8 cellular contexts compared by ENCODE assay signal in the genomic region with DNA sequence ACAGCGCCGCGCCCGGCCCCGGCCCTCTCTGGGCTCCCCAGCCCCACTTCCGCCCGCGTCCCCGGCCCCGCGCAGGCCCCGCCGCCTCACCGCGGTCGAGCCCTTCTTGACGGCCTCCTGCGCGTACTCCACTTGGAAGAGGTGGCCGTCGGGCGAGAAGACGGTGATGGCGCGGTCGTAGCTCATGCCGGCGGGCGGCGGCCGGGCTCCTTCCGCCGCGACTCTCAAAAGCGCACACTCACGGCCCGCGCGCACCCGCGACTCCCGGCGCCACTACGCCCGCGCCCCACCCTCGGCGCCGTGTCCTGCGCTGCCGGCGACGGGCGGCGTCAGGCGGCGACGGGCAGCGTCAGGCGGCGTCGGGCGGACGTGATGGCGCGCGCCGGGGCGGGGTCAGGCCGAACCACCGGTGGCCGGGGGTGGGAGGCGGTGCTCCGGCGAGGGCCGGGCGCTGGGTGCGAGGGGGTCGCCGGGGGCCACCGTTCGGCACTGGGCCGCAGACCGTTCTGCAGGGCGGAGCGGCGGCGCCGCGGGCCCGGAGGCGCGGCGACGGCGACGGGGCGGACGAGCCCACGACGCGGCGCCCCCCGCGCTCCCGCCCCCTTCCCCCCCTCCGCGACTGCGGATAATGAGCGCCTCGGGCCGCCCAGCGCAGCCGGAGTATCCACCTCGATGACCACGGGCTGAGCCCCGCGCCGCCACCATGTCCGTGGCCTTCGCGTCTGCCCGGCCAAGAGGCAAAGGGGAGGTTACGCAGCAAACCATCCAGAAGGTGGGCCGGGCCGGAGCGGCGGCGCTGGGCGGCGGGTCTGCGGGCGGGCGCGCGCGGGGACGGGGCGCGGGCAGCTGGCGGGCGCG. TPM values are rescaled to one million over a fixed set of nuclear protein-coding genes. Genes with fewer than 3 reads are reported as not detected.
A peak's percentile ranks its signal among the peaks of the same experiment; 100 is the strongest.
DNase-seq lines count a peak whose midpoint lies in the region; ATAC-seq, FAIRE-seq and TF ChIP-seq lines count a peak whose summit lies in the region.

A gene (minus strand): TSS at position 277 of the 858 bp plus-strand sequence. CDS start 91 bp downstream, at position 186.
A gene with protein sequence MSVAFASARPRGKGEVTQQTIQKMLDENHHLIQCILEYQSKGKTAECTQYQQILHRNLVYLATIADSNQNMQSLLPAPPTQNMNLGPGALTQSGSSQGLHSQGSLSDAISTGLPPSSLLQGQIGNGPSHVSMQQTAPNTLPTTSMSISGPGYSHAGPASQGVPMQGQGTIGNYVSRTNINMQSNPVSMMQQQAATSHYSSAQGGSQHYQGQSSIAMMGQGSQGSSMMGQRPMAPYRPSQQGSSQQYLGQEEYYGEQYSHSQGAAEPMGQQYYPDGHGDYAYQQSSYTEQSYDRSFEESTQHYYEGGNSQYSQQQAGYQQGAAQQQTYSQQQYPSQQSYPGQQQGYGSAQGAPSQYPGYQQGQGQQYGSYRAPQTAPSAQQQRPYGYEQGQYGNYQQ (plus strand): TSS at position 652 of the 858 bp plus-strand sequence. CDS start 52 bp downstream, at position 704.

- peak within 1 kb of the TSS; percentile 85 for H3K4me3 Mint-ChIP-seq in T-helper 2 cell treated with Interferon-gamma antibody and Interleukin-4, amounts not matched to agents 5 μg/mL and 100 μg/mL, for 36 hours
- H3K4me3 Mint-ChIP-seq in astrocyte (ENCODE audit: unreplicated experiment): peak within 1 kb of the TSS; percentile 98

- peak within 1 kb of the TSS; percentile 99 for H3K4me2 ChIP-seq in astrocyte (ENCODE audit: low read length)

- peaks cover 24% of the 10 kb centered on the region for H3K4me1 ChIP-seq in astrocyte (ENCODE audit: insufficient read depth, low read length)

- H3K79me2 ChIP-seq in astrocyte (ENCODE audit: insufficient read depth, low read length): peaks cover 88% of the 10 kb centered on the region

- peak; percentile 75; the same call in 1 of the 2 replicates for TF ChIP-seq POLR2A in GM12892 (IDR thresholded peaks at IDR 0.05; ENCODE audit: low read depth, low read length)

- intact Hi-C loops in sciatic nerve (cut with DNase I): no loop called here

- TF ChIP-seq CTCF in astrocyte (IDR thresholded peaks at IDR 0.05; ENCODE audit: insufficient read depth, low read depth, low read length): no peak

- peak within 1 kb of the TSS; percentile 45 for H2AFZ ChIP-seq in astrocyte (ENCODE audit: low read depth, low read length)

- DNase-seq in GM12892 (ENCODE audit: insufficient read length) (peak; percentile 90), NCI-H1105 (lab: John Stamatoyannopoulos, UW) (peak; percentile 84), astrocyte (ENCODE audit: low read depth) (peak; percentile 76), hypothalamus (lab: John Stamatoyannopoulos, UW) (peak; percentile 33 to 92 (median 76)), sciatic nerve (ENCODE audit: low spot score) (peak; percentile 91), cerebellar nuclear complex (lab: John Stamatoyannopoulos, UW) (no peak)
- DNase-seq in T-helper 2 cell treated with Interferon-gamma antibody and Interleukin-4, amounts not matched to agents 5 μg/mL and 100 μg/mL, for 36 hours (ENCODE audit: low spot score): peak; percentile 88

- H3K27me3 ChIP-seq in astrocyte (ENCODE audit: insufficient read depth, low read length): no peaks in the 10 kb centered on the region

- peak within 1 kb of the TSS; percentile 94 for H3K4me3 ChIP-seq in astrocyte (ENCODE audit: insufficient read depth, low read depth, low read length)

- peaks cover 37% of the 10 kb centered on the region for H3K36me3 Mint-ChIP-seq in T-helper 2 cell treated with Interferon-gamma antibody and Interleukin-4, amounts not matched to agents 5 μg/mL and 100 μg/mL, for 36 hours (ENCODE audit: low read depth)
- peaks cover 7% of the 10 kb centered on the region for H3K36me3 Mint-ChIP-seq in astrocyte (ENCODE audit: low read depth, unreplicated experiment)

- peaks cover 36% of the 10 kb centered on the region for H3K4me1 Mint-ChIP-seq in T-helper 2 cell treated with Interferon-gamma antibody and Interleukin-4, amounts not matched to agents 5 μg/mL and 100 μg/mL, for 36 hours (ENCODE audit: low read depth)
- H3K4me1 Mint-ChIP-seq in astrocyte (ENCODE audit: low read depth, unreplicated experiment): peaks cover 17% of the 10 kb centered on the region

- peak within 1 kb of the TSS; percentile 88 for H3K27ac ChIP-seq in astrocyte (ENCODE audit: low read depth, low read length)

- ATAC-seq in HG02610 (IDR thresholded peaks at IDR 0.05; ENCODE audit: unreplicated experiment) (peak; percentile 74), sciatic nerve (peak; percentile 92)

- no peaks in the 10 kb centered on the region for H3K9me3 ChIP-seq in astrocyte (ENCODE audit: insufficient read depth, low read depth, low read length)

- peak; percentile 90 for FAIRE-seq in GM12892 (lab: Jason Lieb, UNC)
- no peak for FAIRE-seq in astrocyte (lab: Jason Lieb, UNC)

- H3K27me3 Mint-ChIP-seq in T-helper 2 cell treated with Interferon-gamma antibody and Interleukin-4, amounts not matched to agents 5 μg/mL and 100 μg/mL, for 36 hours (ENCODE audit: low read depth): no peaks in the 10 kb centered on the region
- H3K27me3 Mint-ChIP-seq in astrocyte (ENCODE audit: low read depth, unreplicated experiment): no peaks in the 10 kb centered on the region

- H3K27ac Mint-ChIP-seq in T-helper 2 cell treated with Interferon-gamma antibody and Interleukin-4, amounts not matched to agents 5 μg/mL and 100 μg/mL, for 36 hours: peak within 1 kb of the TSS; percentile 91
- H3K27ac Mint-ChIP-seq in astrocyte (ENCODE audit: unreplicated experiment): peak within 1 kb of the TSS; percentile 97

- H3K9ac ChIP-seq in astrocyte (ENCODE audit: low read length): peak within 1 kb of the TSS; percentile 94

- peaks cover 24% of the 10 kb centered on the region for H3K36me3 ChIP-seq in astrocyte (ENCODE audit: insufficient read depth, low read length)

- H3K9me3 Mint-ChIP-seq in T-helper 2 cell treated with Interferon-gamma antibody and Interleukin-4, amounts not matched to agents 5 μg/mL and 100 μg/mL, for 36 hours: no peaks in the 10 kb centered on the region
- no peaks in the 10 kb centered on the region for H3K9me3 Mint-ChIP-seq in astrocyte (ENCODE audit: unreplicated experiment)

- H4K20me1 ChIP-seq in astrocyte (ENCODE audit: insufficient read depth, low read length): peaks cover 79% of the 10 kb centered on the region

RNA-seq across cellular contexts. Expression of the first gene that starts in this region (rescaled TPM):
- polyA plus RNA-seq in GM12892 (2012; ENCODE audit: missing spikeins): 261 TPM
- 284 and 324 TPM in 2 replicates for total RNA-seq in astrocyte
- total RNA-seq in sciatic nerve: 124 TPM

RNA-seq across cellular contexts. Expression of the second gene that starts in this region (rescaled TPM):
- polyA plus RNA-seq in GM12892 (2012; ENCODE audit: missing spikeins): 8.2 TPM
- total RNA-seq in astrocyte (13.2 and 16.3 TPM in 2 replicates), sciatic nerve (18.9 TPM)

Comparison
In these comparisons a context has a peak if more than half of its experiments do, and no peak if none do; other contexts are left out.
1. DNase-seq: peak in GM12892 (single experiment), NCI-H1105 (single experiment), T-helper 2 cell treated with Interferon-gamma antibody and Interleukin-4, amounts not matched to agents 5 μg/mL and 100 μg/mL, for 36 hours (single experiment), astrocyte (single experiment), hypothalamus (51 of 51) and sciatic nerve (single experiment); none in cerebellar nuclear complex (0 of 2).